ENCODE assay signal across 14 cellular contexts in the genomic region with DNA sequence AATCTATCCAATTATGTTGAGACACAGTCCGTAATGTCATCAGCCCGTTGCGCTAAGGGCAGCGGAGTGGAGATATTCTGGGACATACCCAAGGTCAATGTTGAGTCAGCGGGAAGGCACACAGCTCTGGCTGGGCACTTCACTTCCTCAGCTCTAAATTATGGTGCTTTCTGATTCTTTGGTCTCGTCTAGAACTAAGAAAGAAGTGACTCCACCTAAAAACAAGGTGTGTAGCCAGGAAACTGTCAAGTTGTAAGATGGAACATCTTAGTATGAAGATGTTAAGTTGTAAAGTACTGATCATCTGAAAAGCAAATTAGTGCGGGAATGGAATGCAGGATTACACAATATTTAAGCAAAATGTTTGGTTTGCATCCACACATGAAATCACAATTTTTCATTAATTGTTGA. TPM values are rescaled to one million over a fixed set of nuclear protein-coding genes. Genes with fewer than 3 reads are reported as not detected.
A peak's percentile ranks its signal among the peaks of the same experiment; 100 is the strongest.
DNase-seq lines count a peak whose midpoint lies in the region; ATAC-seq and TF ChIP-seq lines count a peak whose summit lies in the region.
"Had no signal": no experiment of that assay in that cellular context is flagged by ENCODE, and none has a peak within 500 bp of the region (broad histone marks: within the 10 kb centered on the region; RNA-seq: fewer than 3 reads in every experiment).

No MANE protein-coding gene starts in this region.

- no peak for ATAC-seq in HG03520 (IDR thresholded peaks at IDR 0.05; ENCODE audit: unreplicated experiment)
- ATAC-seq in GM21825 (IDR thresholded peaks at IDR 0.05; ENCODE audit: unreplicated experiment), result no peak
- ATAC-seq: activated CD8-positive, alpha-beta T cell treated with anti-CD3 and anti-CD28 coated beads, Interleukin-2, amount 10 ng/mL, durations not matched to agents 7 days and 5 days had no signal

- peak overlapping the region; percentile 35 for H3K27ac ChIP-seq in epithelial cell of prostate
- H3K27ac ChIP-seq: BLaER1, neural progenitor cell had no signal

- TF ChIP-seq CTCF in GM10266 (IDR thresholded peaks at IDR 0.05; ENCODE audit: control insufficient read depth, insufficient read depth, low read depth, missing control alignments), result no peak

- DNase-seq in EH (ENCODE audit: low read depth) (peak; percentile 53), NOMO-1 treated with dmso at 0.1 percent for 144 hours (lab: John Stamatoyannopoulos, UW; ENCODE audit: unreplicated experiment) (peak; percentile 52), epithelial cell of prostate (ENCODE audit: low read depth, low spot score) (no peak), mucosa of gallbladder (ENCODE audit: low spot score) (peak; percentile 30), LoVo (ENCODE audit: low spot score) (no peak), GM10266 (ENCODE audit: extremely low spot score) (no peak)
- DNase-seq: activated CD8-positive, alpha-beta T cell treated with anti-CD3 and anti-CD28 coated beads, Interleukin-2, amount 10 ng/mL, durations not matched to agents 7 days and 5 days; activated naive CD8-positive, alpha-beta T cell treated with anti-CD3 and anti-CD28 coated beads for 36 hours; NCI-H510A; stimulated activated CD4-positive, alpha-beta T cell treated with anti-CD3 and anti-CD28 coated beads, Interleukin-1b, Interleukin-23, amount 100 ng/mL, for 48 hours had no signal

RNA-seq across cellular contexts. Expression of a gene that starts 43.1 kb away (rescaled TPM):
- 55.8 TPM for total RNA-seq in mucosa of gallbladder

Comparison
In these comparisons a context has a peak if more than half of its experiments do, and no peak if none do; other contexts are left out.
1. DNase-seq: peak in EH (single experiment), NOMO-1 treated with dmso at 0.1 percent for 144 hours (single experiment) and mucosa of gallbladder (single experiment); none in epithelial cell of prostate (single experiment), LoVo (single experiment) and GM10266 (single experiment).